2 cellular contexts compared by ENCODE assay signal in the genomic region with DNA sequence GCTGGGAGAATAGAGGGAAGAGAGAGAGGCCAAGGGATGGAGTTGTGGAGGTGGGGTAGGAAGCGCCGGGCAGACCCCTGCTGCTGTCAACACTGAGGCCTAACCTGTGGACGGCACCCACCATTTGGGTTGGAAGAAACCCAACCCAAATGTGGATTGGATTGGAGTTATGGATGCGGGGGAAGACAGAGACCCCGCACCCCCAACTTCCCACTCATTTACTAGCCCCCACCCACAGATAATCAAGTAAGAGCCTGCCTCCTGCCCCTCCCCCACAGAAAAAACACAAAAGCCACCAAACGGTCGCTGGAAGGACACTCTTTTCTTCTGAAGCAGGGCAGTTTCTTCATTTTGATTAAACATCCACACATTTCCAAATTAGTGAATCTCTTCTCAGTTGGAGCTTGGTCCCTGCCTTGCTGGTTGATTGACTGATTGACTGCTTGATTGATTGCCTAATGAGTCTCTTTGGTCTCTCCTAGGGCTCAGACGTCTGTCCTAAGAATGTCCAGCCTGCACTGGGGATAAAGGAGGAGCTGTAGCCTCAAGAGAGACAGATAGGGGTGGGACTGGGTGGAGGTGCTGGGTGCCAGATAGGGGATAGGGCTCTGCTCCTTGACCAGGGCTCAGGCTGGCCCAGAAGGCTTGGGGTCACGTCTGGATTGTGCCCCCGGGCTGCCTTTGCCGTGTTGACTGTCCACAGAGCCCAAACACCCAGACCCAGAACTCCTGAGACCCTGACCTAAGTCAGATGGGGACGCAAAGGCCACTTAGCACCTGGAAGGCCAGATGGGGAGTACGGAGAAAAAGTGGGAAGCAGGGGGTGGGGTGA.
A peak's percentile ranks its signal among the peaks of the same experiment; 100 is the strongest.
TF ChIP-seq lines count a peak whose summit lies in the region.

No MANE protein-coding gene starts in this region.

TF ChIP-seq in HEK293, 187 proteins besides CTCF, POLR2A, EP300 and RAD21:
- no peak for TF ChIP-seq ZNF133 (tag by site-specific recombination; IDR thresholded peaks at IDR 0.05)
- TF ChIP-seq EGR2 (tag by site-specific recombination; IDR thresholded peaks at IDR 0.05; ENCODE audit: low read depth), result peak; percentile 90
- no peak for TF ChIP-seq KLF9 (tag by site-specific recombination; IDR thresholded peaks at IDR 0.05; ENCODE audit: low read depth)
- TF ChIP-seq ZNF239 (tag by site-specific recombination; IDR thresholded peaks at IDR 0.05), result no peak
- no peak for TF ChIP-seq ZNF302 (tag by site-specific recombination; IDR thresholded peaks at IDR 0.05; ENCODE audit: low read depth)
- no peak for TF ChIP-seq ZNF132 (tag by site-specific recombination; IDR thresholded peaks at IDR 0.05; ENCODE audit: borderline replicate concordance)
- TF ChIP-seq ZNF701 (tag by site-specific recombination; IDR thresholded peaks at IDR 0.05), result no peak
- TF ChIP-seq IKZF3 (tag by site-specific recombination; IDR thresholded peaks at IDR 0.05), result no peak
- TF ChIP-seq, protein P1, sequence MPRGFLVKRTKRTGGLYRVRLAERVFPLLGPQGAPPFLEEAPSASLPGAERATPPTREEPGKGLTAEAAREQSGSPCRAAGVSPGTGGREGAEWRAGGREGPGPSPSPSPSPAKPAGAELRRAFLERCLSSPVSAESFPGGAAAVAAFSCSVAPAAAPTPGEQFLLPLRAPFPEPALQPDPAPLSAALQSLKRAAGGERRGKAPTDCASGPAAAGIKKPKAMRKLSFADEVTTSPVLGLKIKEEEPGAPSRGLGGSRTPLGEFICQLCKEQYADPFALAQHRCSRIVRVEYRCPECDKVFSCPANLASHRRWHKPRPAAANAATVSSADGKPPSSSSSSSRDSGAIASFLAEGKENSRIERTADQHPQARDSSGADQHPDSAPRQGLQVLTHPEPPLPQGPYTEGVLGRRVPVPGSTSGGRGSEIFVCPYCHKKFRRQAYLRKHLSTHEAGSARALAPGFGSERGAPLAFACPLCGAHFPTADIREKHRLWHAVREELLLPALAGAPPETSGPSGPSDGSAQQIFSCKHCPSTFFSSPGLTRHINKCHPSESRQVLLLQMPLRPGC (tag by site-specific recombination; IDR thresholded peaks at IDR 0.05), result no peak
- TF ChIP-seq ZFHX2 (tag by site-specific recombination; conservative IDR thresholded peaks at IDR 0.05), result peak; percentile 87

TF ChIP-seq in K562, 482 proteins besides CTCF, POLR2A, EP300 and RAD21:
- no peak for TF ChIP-seq MTF1 (CRISPR knock-in tag; IDR thresholded peaks at IDR 0.05; ENCODE audit: borderline replicate concordance)
- TF ChIP-seq, protein P2, sequence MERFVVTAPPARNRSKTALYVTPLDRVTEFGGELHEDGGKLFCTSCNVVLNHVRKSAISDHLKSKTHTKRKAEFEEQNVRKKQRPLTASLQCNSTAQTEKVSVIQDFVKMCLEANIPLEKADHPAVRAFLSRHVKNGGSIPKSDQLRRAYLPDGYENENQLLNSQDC (CRISPR knock-in tag; IDR thresholded peaks at IDR 0.05), result no peak
- TF ChIP-seq ZNF212 (CRISPR knock-in tag; IDR thresholded peaks at IDR 0.05), result no peak
- TF ChIP-seq, protein P3, sequence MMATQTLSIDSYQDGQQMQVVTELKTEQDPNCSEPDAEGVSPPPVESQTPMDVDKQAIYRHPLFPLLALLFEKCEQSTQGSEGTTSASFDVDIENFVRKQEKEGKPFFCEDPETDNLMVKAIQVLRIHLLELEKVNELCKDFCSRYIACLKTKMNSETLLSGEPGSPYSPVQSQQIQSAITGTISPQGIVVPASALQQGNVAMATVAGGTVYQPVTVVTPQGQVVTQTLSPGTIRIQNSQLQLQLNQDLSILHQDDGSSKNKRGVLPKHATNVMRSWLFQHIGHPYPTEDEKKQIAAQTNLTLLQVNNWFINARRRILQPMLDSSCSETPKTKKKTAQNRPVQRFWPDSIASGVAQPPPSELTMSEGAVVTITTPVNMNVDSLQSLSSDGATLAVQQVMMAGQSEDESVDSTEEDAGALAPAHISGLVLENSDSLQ (IDR thresholded peaks at IDR 0.05), result peak; percentile 61; the same call in 1 of the 2 replicates
- TF ChIP-seq, protein P4, sequence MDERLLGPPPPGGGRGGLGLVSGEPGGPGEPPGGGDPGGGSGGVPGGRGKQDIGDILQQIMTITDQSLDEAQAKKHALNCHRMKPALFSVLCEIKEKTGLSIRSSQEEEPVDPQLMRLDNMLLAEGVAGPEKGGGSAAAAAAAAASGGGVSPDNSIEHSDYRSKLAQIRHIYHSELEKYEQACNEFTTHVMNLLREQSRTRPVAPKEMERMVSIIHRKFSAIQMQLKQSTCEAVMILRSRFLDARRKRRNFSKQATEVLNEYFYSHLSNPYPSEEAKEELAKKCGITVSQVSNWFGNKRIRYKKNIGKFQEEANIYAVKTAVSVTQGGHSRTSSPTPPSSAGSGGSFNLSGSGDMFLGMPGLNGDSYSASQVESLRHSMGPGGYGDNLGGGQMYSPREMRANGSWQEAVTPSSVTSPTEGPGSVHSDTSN (CRISPR knock-in tag; IDR thresholded peaks at IDR 0.05; ENCODE audit: low read depth), result no peak; the same call in 1 of the 2 replicates
- TF ChIP-seq, protein P4 (tag; conservative IDR thresholded peaks at IDR 0.05; ENCODE audit: low read depth), result peak; percentile 63
- no peak for TF ChIP-seq MYC (IDR thresholded peaks at IDR 0.05; ENCODE audit: low read depth, low read length)
- TF ChIP-seq MYC (CRISPR knock-in tag; IDR thresholded peaks at IDR 0.05; ENCODE audit: borderline replicate concordance, low read depth), result no peak
- TF ChIP-seq MEIS2 (IDR thresholded peaks at IDR 0.05; ENCODE audit: partially characterized antibody), result peak; percentile 35
- TF ChIP-seq DDX20 (tag; IDR thresholded peaks at IDR 0.05; ENCODE audit: low read depth), result no peak
- no peak for TF ChIP-seq PURB (CRISPR knock-in tag; IDR thresholded peaks at IDR 0.05; ENCODE audit: low read depth)
